Comparison of ENCODE assay signal across 8 cellular contexts in the genomic region with DNA sequence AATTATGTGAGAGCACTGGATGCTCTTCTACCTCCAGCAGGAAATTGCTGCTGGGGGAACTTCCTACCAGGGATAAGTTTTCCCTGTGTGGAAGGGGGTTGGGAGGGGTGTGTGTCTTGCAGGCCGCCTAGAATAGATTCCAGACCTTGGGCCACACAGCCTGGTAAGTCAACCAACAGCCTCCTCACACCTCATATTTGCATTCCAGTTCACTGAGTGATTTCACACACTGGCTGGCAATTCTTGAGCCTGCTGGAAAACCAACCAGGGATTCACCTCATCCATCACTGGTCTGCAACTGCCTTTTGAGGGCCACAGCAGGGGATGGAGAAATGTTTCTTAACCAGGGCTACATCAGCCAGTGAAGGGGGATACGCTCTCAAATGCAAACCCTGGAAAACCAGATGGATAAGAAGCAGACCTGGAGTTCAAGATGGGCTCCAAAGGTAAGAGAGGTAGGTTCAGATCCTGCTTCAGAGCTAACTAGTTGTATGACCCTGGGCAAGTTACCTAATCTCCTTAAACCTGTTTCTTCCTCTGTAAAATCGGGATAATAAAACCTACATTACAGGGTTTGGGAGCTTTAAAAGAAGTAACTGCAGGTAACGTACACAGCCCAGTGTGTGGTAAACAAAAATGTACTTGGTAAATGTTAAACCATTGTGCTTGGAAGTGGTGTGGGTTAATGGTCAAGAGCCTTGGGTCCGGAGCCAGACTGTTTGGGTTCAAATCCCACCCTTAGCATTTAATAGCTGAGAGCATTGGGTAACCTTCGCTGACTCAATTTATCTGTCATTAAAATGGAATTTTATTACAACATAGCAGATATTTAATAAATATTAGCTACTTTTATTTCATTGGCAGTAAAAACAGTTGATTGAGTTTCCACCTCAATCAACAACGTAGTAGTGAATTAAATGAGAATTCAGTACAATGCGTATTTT. TPM values are rescaled to one million over a fixed set of nuclear protein-coding genes. Genes with fewer than 3 reads are reported as not detected.
DNase-seq lines count a peak whose midpoint lies in the region; ATAC-seq, FAIRE-seq and TF ChIP-seq lines count a peak whose summit lies in the region.

No MANE protein-coding gene starts in this region.

- H3K9ac ChIP-seq in endothelial cell of umbilical vein (replicated peaks; ENCODE audit: extremely low read depth, insufficient read depth, low read length) (peak overlapping the region; percentile 95), mucosa of stomach (ENCODE audit: low read length) (peak overlapping the region; percentile 31)

- POLR2A ChIA-PET in A549 (lab: Yijun Ruan, JAX), result interaction anchor here (0.7 to 1.6 kb wide), 3 partner anchors 10 to 353 kb away, joined by 3 to 6 read pairs (median 5); no protein-coding TSS in a partner anchor
- POLR2A ChIA-PET in endothelial cell of umbilical vein (lab: Charles Lee), result interaction anchor here (0.7 to 1.4 kb wide), 5 partner anchors 8 to 50 kb away, joined by 3 to 4 read pairs (median 4); no protein-coding TSS in a partner anchor

- H3K4me1 ChIP-seq in A549 (peaks cover 21% of the 10 kb centered on the region), endothelial cell of umbilical vein (ENCODE audit: control insufficient read depth, extremely low read depth, insufficient read depth, low read length) (peaks cover 25% of the 10 kb centered on the region), mucosa of stomach (ENCODE audit: control insufficient read depth, insufficient read depth, low read length) (peaks cover 4% of the 10 kb centered on the region)

- H3K36me3 ChIP-seq in MG63 (peaks cover 65% of the 10 kb centered on the region), endothelial cell of umbilical vein (ENCODE audit: control insufficient read depth in 2 of 2, extremely low read depth in 1 of 2, insufficient read depth in 2 of 2, low read length in 2 of 2) (no peaks in the 10 kb centered on the region), mucosa of stomach (ENCODE audit: control insufficient read depth, insufficient read depth, low read length) (no peaks in the 10 kb centered on the region)

- H3K27ac ChIP-seq in A549 (peak overlapping the region; percentile 80 to 94; a peak in 5 of 6 replicates), endothelial cell of umbilical vein (ENCODE audit: insufficient read depth, low read depth, low read length) (peak overlapping the region; percentile 89)

- DNase-seq in A549 (ENCODE audit: low read depth in 1 of 2, low spot score in 1 of 2) (peak in 1 of 2 experiments; percentile 42), MG63 (peak; percentile 75), endothelial cell of umbilical vein (ENCODE audit: low read depth, low spot score) (peak; percentile 58), T1000 (lab: John Stamatoyannopoulos, UW) (no peak)
- DNase-seq in stimulated activated CD4-positive, alpha-beta T cell treated with anti-CD3 and anti-CD28 coated beads, Interleukin-4, amount 100 ng/mL, for 4 hours, result no peak

- CTCF ChIA-PET in A549 (lab: Yijun Ruan, JAX) (interaction anchor here (0.9 to 15.9 kb wide), 7 partner anchors 8 to 110 kb away, joined by 3 to 157 read pairs (median 4); no protein-coding TSS in a partner anchor), endothelial cell of umbilical vein (lab: Charles Lee) (interaction anchor here (1.2 to 24.8 kb wide), 7 partner anchors 10 to 110 kb away, joined by 3 to 367 read pairs (median 8); no protein-coding TSS in a partner anchor)

- TF ChIP-seq EP300 in A549 (IDR thresholded peaks at IDR 0.05), result no peak

- H3K9me3 ChIP-seq in A549, result no peaks in the 10 kb centered on the region
- H3K9me3 ChIP-seq in MG63, result peaks cover 3% of the 10 kb centered on the region
- H3K9me3 ChIP-seq in endothelial cell of umbilical vein (replicated peaks; ENCODE audit: control insufficient read depth, insufficient read depth, low read length), result no peaks in the 10 kb centered on the region
- H3K9me3 ChIP-seq in mucosa of stomach (ENCODE audit: control insufficient read depth, low read length), result no peaks in the 10 kb centered on the region

- TF ChIP-seq POLR2A in A549 (IDR thresholded peaks at IDR 0.05; ENCODE audit: low read length) (no peak), endothelial cell of umbilical vein (IDR thresholded peaks at IDR 0.05; ENCODE audit: low read depth, low read length) (no peak)

- 35% methylated on average over 8 of the region's 8 CpGs for WGBS in A549 (ENCODE audit: missing lambda C conversion rate)

- no peaks in the 10 kb centered on the region for H4K20me1 ChIP-seq in endothelial cell of umbilical vein (replicated peaks; ENCODE audit: control insufficient read depth, extremely low read depth, insufficient read depth, low read length)

- H3K27me3 ChIP-seq in MG63 (no peaks in the 10 kb centered on the region), endothelial cell of umbilical vein (ENCODE audit: control insufficient read depth in 2 of 2, insufficient read depth in 2 of 2, low read length in 2 of 2) (no peaks in the 10 kb centered on the region), mucosa of stomach (ENCODE audit: control insufficient read depth, insufficient read depth, low read length) (peaks cover 41% of the 10 kb centered on the region)

- TSS peak; percentile 61 for BruUV-seq in endothelial cell of umbilical vein (replicated peaks; lab: Mats Ljungman, UMichigan)

- TF ChIP-seq RAD21 in A549 (conservative IDR thresholded peaks at IDR 0.05 in 1 of 2, IDR thresholded peaks at IDR 0.05 in 1 of 2), result no peak

- dilution Hi-C loops in endothelial cell of umbilical vein (cut with MboI; ENCODE audit: extremely low pct_ligation_motif_present, low sequenced_read_pairs), result no loop called here

- peaks cover 66% of the 10 kb centered on the region for H3K79me2 ChIP-seq in endothelial cell of umbilical vein (ENCODE audit: control insufficient read depth, insufficient read depth, low read length)

- H2AFZ ChIP-seq in endothelial cell of umbilical vein (ENCODE audit: low read depth, low read length), result no peak overlapping the region

- FAIRE-seq in A549 (lab: Jason Lieb, UNC) (no peak), endothelial cell of umbilical vein (lab: Jason Lieb, UNC) (peak; percentile 88)

- no peaks in the 10 kb centered on the region for H3K9me1 ChIP-seq in endothelial cell of umbilical vein (replicated peaks; ENCODE audit: control insufficient read depth, extremely low read depth, insufficient read depth, low read length)

- TF ChIP-seq CTCF in A549 (IDR thresholded peaks at IDR 0.05) (no peak), endothelial cell of umbilical vein (IDR thresholded peaks at IDR 0.05; ENCODE audit: extremely low read depth in 1 of 2, insufficient read depth in 1 of 2, low read depth in 1 of 2, low read length in 2 of 2) (no peak)

- H3K4me2 ChIP-seq in A549 (peak overlapping the region; percentile 75), endothelial cell of umbilical vein (ENCODE audit: insufficient read depth, low read length) (peak overlapping the region; percentile 93)

- ATAC-seq in A549, result peak in 1 of 2 experiments; percentile 39; a peak in 3 of 6 replicates
- no peak for ATAC-seq in GM21515 (IDR thresholded peaks at IDR 0.05; ENCODE audit: unreplicated experiment)
- ATAC-seq in esophagus mucosa, result no peak

- peak overlapping the region; percentile 81 for H3K4me3 ChIP-seq in A549
- peak overlapping the region; percentile 95 for H3K4me3 ChIP-seq in MG63
- H3K4me3 ChIP-seq in endothelial cell of umbilical vein (replicated peaks in 1 of 3; ENCODE audit: insufficient read depth in 1 of 3, low read depth in 1 of 3, low read length in 3 of 3), result peak overlapping the region; percentile 70 to 95 (median 92)
- peak overlapping the region; percentile 9 for H3K4me3 ChIP-seq in mucosa of stomach (ENCODE audit: low read length)

- intact Hi-C loops in endothelial cell of umbilical vein (cut with micrococcal nuclease), result loop anchor here (1.0 kb wide), 3 partner anchors 10 to 58 kb away; no protein-coding TSS in a partner anchor

TF ChIP-seq in A549, 52 proteins besides CTCF, POLR2A, EP300 and RAD21:
- peak in 1 of 2 experiments; percentile 52; a peak in 2 of 4 replicates for TF ChIP-seq CEBPB (IDR thresholded peaks at IDR 0.05)
- TF ChIP-seq FOSL2 (IDR thresholded peaks at IDR 0.05), result no peak
- peak; percentile 58 for TF ChIP-seq FOSL2 (CRISPR knock-in tag; IDR thresholded peaks at IDR 0.05)
- no peak for TF ChIP-seq FOSB (CRISPR knock-in tag; IDR thresholded peaks at IDR 0.05)
- peak; percentile 42; the same call in 1 of the 2 replicates for TF ChIP-seq JUNB (IDR thresholded peaks at IDR 0.05)

TF ChIP-seq in endothelial cell of umbilical vein, 7 proteins besides CTCF, POLR2A, EP300 and RAD21:
- TF ChIP-seq GATA2 (IDR thresholded peaks at IDR 0.05; ENCODE audit: insufficient read depth, insufficient read length, low read depth, low read length) (no peak), FOS (IDR thresholded peaks at IDR 0.05; ENCODE audit: borderline replicate concordance, insufficient read depth, low read length) (no peak), MYC (IDR thresholded peaks at IDR 0.05; ENCODE audit: low read depth, low read length) (no peak), EZH2 (IDR thresholded peaks at IDR 0.05; ENCODE audit: borderline replicate concordance, low read depth, low read length, severe bottlenecking) (no peak), JUN (IDR thresholded peaks at IDR 0.05; ENCODE audit: borderline replicate concordance, insufficient read depth, insufficient read length, low read depth) (no peak), POLR2AphosphoS5 (IDR thresholded peaks at IDR 0.05; ENCODE audit: insufficient read depth, low read depth, low read length) (no peak)
- TF ChIP-seq, protein P1, sequence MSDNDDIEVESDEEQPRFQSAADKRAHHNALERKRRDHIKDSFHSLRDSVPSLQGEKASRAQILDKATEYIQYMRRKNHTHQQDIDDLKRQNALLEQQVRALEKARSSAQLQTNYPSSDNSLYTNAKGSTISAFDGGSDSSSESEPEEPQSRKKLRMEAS (IDR thresholded peaks at IDR 0.05; ENCODE audit: insufficient read depth, insufficient read length), result no peak

RNA-seq across cellular contexts. Expression of gene FSTL1, which starts 1.8 kb away (rescaled TPM):
- polyA plus RNA-seq in A549 (2011; rRNA removed) (57.7 and 84.7 TPM in 2 replicates), A549 (2017; fragmentation: RNase III; extraction: RNeasy Plus Mini Kit Qiagen cat#74134 plus additional on column Dnase treatment) (115 to 119 TPM (median 118 TPM) in 3 replicates), endothelial cell of umbilical vein (235 and 237 TPM in 2 replicates)
- polyA plus RNA-seq in A549 (2012; cell fraction: cytosol; rRNA removed), result 33.0 and 40.2 TPM in 2 replicates
- 37.2 and 50.3 TPM in 2 replicates for polyA plus RNA-seq in A549 (2012; cell fraction: nucleus; rRNA removed)
- polyA minus RNA-seq in A549 (2011; rRNA and poly(A)+ RNA removed), result 63.4 and 78.2 TPM in 2 replicates
- total RNA-seq in MG63 (2014; rRNA removed; shearing (Covaris generic); ENCODE audit: low replicate concordance), result 642 and 656 TPM in 2 replicates
- total RNA-seq in endothelial cell of umbilical vein (522 and 562 TPM in 2 replicates), esophagus mucosa (15.8 TPM)
- 250 and 312 TPM in 2 replicates for polyA plus RNA-seq in endothelial cell of umbilical vein (2011; cell fraction: cytosol; rRNA removed)
- 299 and 313 TPM in 2 replicates for polyA plus RNA-seq in endothelial cell of umbilical vein (2011; cell fraction: nucleus; rRNA removed)
- 670 and 901 TPM in 2 replicates for polyA plus RNA-seq in endothelial cell of umbilical vein (2012)
- polyA minus RNA-seq in endothelial cell of umbilical vein, result 697 and 971 TPM in 2 replicates
- polyA minus RNA-seq in endothelial cell of umbilical vein (2011; cell fraction: cytosol; rRNA and poly(A)+ RNA removed), result 5.9 TPM
- polyA minus RNA-seq in endothelial cell of umbilical vein (2011; cell fraction: nucleus; rRNA and poly(A)+ RNA removed), result 149 and 281 TPM in 2 replicates

Comparison
In these comparisons a context has a peak if more than half of its experiments do, and no peak if none do; other contexts are left out.
1. DNase-seq: peak in MG63 (single experiment) and endothelial cell of umbilical vein (single experiment); none in stimulated activated CD4-positive, alpha-beta T cell treated with anti-CD3 and anti-CD28 coated beads, Interleukin-4, amount 100 ng/mL, for 4 hours (0 of 2) and T1000 (single experiment).
2. H3K4me3 ChIP-seq: peak in every context shown above with its lines; median percentile 95 in MG63; 92 in endothelial cell of umbilical vein; 81 in A549; 9 in mucosa of stomach.
3. RNA of gene FSTL1, which starts 1.8 kb away (total RNA-seq): 642 to 656 TPM in MG63 and 522 to 562 TPM in endothelial cell of umbilical vein; 15.8 TPM in esophagus mucosa (single experiment); every median in the first group is over 10 times any median in the second.